In genomic region chr5:6458833-6459232, GRCh38 we compare ENCODE assay signal across 1 cellular context.
TF ChIP-seq lines count a peak whose summit lies in the region.

No MANE protein-coding gene starts in this region.

TF ChIP-seq in SK-N-SH treated with all-trans-retinoic acid at 6 μM for 48 hours, 23 proteins besides CTCF, POLR2A, EP300 and RAD21 (continued from another document):
- TF ChIP-seq TSHZ2 (CRISPR knock-in tag; IDR thresholded peaks at IDR 0.05) (no peak), OSR1 (CRISPR knock-in tag; IDR thresholded peaks at IDR 0.05) (no peak), GLIS3 (CRISPR knock-in tag; IDR thresholded peaks at IDR 0.05) (no peak), ZFP3 (CRISPR knock-in tag; IDR thresholded peaks at IDR 0.05) (no peak), PPARA (CRISPR knock-in tag; IDR thresholded peaks at IDR 0.05; ENCODE audit: borderline replicate concordance) (no peak), ARNTL (CRISPR knock-in tag; IDR thresholded peaks at IDR 0.05; ENCODE audit: borderline replicate concordance, low read depth) (no peak), POU6F1 (CRISPR knock-in tag; IDR thresholded peaks at IDR 0.05; ENCODE audit: borderline replicate concordance, low read depth) (no peak), ZNF565 (CRISPR knock-in tag; conservative IDR thresholded peaks at IDR 0.05; ENCODE audit: low read depth) (no peak)
